Comparison of ENCODE assay signal across 16 cellular contexts in genomic region chr7:3981281-3981680, GRCh38.
DNase-seq lines count a peak whose midpoint lies in the region; ATAC-seq, FAIRE-seq and TF ChIP-seq lines count a peak whose summit lies in the region.
"Had no signal": no experiment of that assay in that cellular context is flagged by ENCODE, and none has a peak within 500 bp of the region (broad histone marks: within the 10 kb centered on the region; RNA-seq: fewer than 3 reads in every experiment).

No MANE protein-coding gene starts in this region.

- no peak for TF ChIP-seq CTCF in cardiac muscle cell (IDR thresholded peaks at IDR 0.05; ENCODE audit: low read depth, low read length)

- ATAC-seq in left cardiac atrium: no peak

- FAIRE-seq in GM12891 (lab: Jason Lieb, UNC): no peak
- FAIRE-seq: GM18507 had no signal

- no peak overlapping the region for H3K4me3 ChIP-seq in cardiac muscle cell
- H3K4me3 ChIP-seq: BLaER1, GM23248, HAP-1 had no signal

- H3K4me1 ChIP-seq in cardiac muscle cell (ENCODE audit: low read depth): peaks cover 35% of the 10 kb centered on the region
- H3K4me1 ChIP-seq: BLaER1, HAP-1 had no signal

- H3K27ac ChIP-seq in cardiac muscle cell: peak overlapping the region; percentile 74
- H3K27ac ChIP-seq: BLaER1, GM23248 had no signal

- intact Hi-C loops in left cardiac atrium (cut with DNase I): no loop called here

- peak in 1 of 2 donors; percentile 59 for DNase-seq in cardiac muscle cell (ENCODE audit: low read depth in 1 of 2, low spot score in 1 of 2)
- DNase-seq in left cardiac atrium: no peak
- DNase-seq in islet precursor cell: peak; percentile 42
- DNase-seq in pons (ENCODE audit: low spot score): peak; percentile 8
- no peak for DNase-seq in GM12891 (ENCODE audit: insufficient read length, low spot score)
- no peak for DNase-seq in NCI-H510A (lab: John Stamatoyannopoulos, UW)
- no peak for DNase-seq in inferior parietal cortex (ENCODE audit: extremely low spot score)
- DNase-seq: 8988T; AML-193; CD8-positive, alpha-beta memory T cell; DMS53; GF-D8; GM23248 had no signal

- no peaks in the 10 kb centered on the region for H3K9me3 ChIP-seq in cardiac muscle cell (ENCODE audit: low read depth)
- H3K9me3 ChIP-seq: HAP-1 had no signal

- no peak for TF ChIP-seq POLR2A in GM12891 (IDR thresholded peaks at IDR 0.05; ENCODE audit: low read depth, low read length)

- H3K27me3 ChIP-seq in cardiac muscle cell: no peaks in the 10 kb centered on the region
- H3K27me3 ChIP-seq: BLaER1 had no signal

- no peaks in the 10 kb centered on the region for H3K36me3 ChIP-seq in cardiac muscle cell
- H3K36me3 ChIP-seq: BLaER1, HAP-1 had no signal

TF ChIP-seq in GM12891, 5 proteins besides CTCF, POLR2A, EP300 and RAD21:
- TF ChIP-seq PAX5 (IDR thresholded peaks at IDR 0.05; ENCODE audit: insufficient read depth, low read length, severe bottlenecking) (no peak), SPI1 (IDR thresholded peaks at IDR 0.05; ENCODE audit: low read depth, low read length) (no peak), POLR2AphosphoS5 (IDR thresholded peaks at IDR 0.05; ENCODE audit: low read depth, low read length) (no peak), POU2F2 (IDR thresholded peaks at IDR 0.05; ENCODE audit: low read depth, low read length) (no peak), TAF1 (IDR thresholded peaks at IDR 0.05; ENCODE audit: low read depth, low read length) (no peak)

Comparison
In these comparisons a context has a peak if more than half of its experiments do, and no peak if none do; other contexts are left out.
1. DNase-seq: peak in islet precursor cell (single experiment) and pons (single experiment); none in left cardiac atrium (single experiment), GM12891 (single experiment), NCI-H510A (single experiment) and inferior parietal cortex (single experiment).